Comparison of ENCODE assay signal across 2 cellular contexts in genomic region chr15:79804833-79805232, GRCh38.
TF ChIP-seq lines count a peak whose summit lies in the region.

No MANE protein-coding gene starts in this region.

TF ChIP-seq in GM23338, 12 proteins besides CTCF, POLR2A, EP300 and RAD21 (continued from another document):
- no peak for TF ChIP-seq ETS1 (IDR thresholded peaks at IDR 0.05)
- TF ChIP-seq NANOG (IDR thresholded peaks at IDR 0.05; ENCODE audit: borderline replicate concordance), result no peak
- TF ChIP-seq EZH2 (IDR thresholded peaks at IDR 0.05; ENCODE audit: low read depth, unreplicated experiment), result no peak
- TF ChIP-seq REST (IDR thresholded peaks at IDR 0.05; ENCODE audit: unreplicated experiment), result no peak
- TF ChIP-seq ZNF462 (CRISPR knock-in tag; IDR thresholded peaks at IDR 0.05), result no peak

TF ChIP-seq in K562, 482 proteins besides CTCF, POLR2A, EP300 and RAD21 (continued from another document):
- TF ChIP-seq CCNT2 (IDR thresholded peaks at IDR 0.05; ENCODE audit: borderline replicate concordance, extremely low read depth, insufficient read length, low read depth, low read length) (no peak), ZNF316 (IDR thresholded peaks at IDR 0.05) (peak; percentile 91), CEBPB (tag; IDR thresholded peaks at IDR 0.05) (peak; percentile 56; the same call in 1 of the 2 replicates), RCOR1 (IDR thresholded peaks at IDR 0.05; ENCODE audit: borderline replicate concordance in 1 of 2, low read depth in 2 of 2, low read length in 2 of 2) (0 out of 4 replicates have a peak, but pooled peaks of 1 of the 2 experiments have one; percentile 30), ZKSCAN1 (IDR thresholded peaks at IDR 0.05; ENCODE audit: low read depth, low read length) (no peak), HIVEP1 (CRISPR knock-in tag; IDR thresholded peaks at IDR 0.05) (no peak), MAFG (tag; conservative IDR thresholded peaks at IDR 0.05) (peak; percentile 79), NFE2 (IDR thresholded peaks at IDR 0.05; ENCODE audit: low read depth) (peak; percentile 63), PTTG1 (tag; IDR thresholded peaks at IDR 0.05; ENCODE audit: low read depth) (no peak), TRIM24 (IDR thresholded peaks at IDR 0.05) (peak in 1 of 2 experiments; percentile 14; a peak in 1 of 4 replicates), MAFK (IDR thresholded peaks at IDR 0.05; ENCODE audit: low read length) (peak; percentile 83), ZNF655 (CRISPR knock-in tag; IDR thresholded peaks at IDR 0.05) (no peak)
TF ChIP-seq in K562: peak in this region for 9.
